ENCODE assay signal across 26 cellular contexts in the genomic region with DNA sequence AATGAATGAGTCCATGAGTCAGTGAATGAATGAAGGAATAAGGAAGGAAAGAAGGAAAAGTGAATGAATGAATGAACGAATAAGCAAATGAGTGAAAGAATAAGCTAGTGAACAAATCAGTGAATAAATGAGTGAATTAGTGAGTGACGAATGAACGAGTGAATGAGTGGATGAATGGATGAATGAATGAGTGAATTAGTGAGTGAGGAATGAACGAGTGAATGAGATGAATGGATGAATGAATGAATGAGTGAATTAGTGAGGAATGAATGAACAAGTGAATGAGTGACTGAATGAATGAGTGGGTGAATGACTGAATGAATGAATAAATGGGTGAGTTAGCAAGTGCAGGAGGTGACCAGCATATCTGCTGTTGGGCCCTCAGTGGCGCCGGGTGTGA. TPM values are rescaled to one million over a fixed set of nuclear protein-coding genes. Genes with fewer than 3 reads are reported as not detected.
"Had no signal": no experiment of that assay in that cellular context is flagged by ENCODE, and none has a peak within 500 bp of the region (broad histone marks: within the 10 kb centered on the region; RNA-seq: fewer than 3 reads in every experiment).

No MANE protein-coding gene starts in this region.

- H3K27me3 ChIP-seq: cardiac muscle cell, foreskin keratinocyte had no signal

- H3K36me3 Mint-ChIP-seq: activated CD4-positive, alpha-beta memory T cell treated with anti-CD3 and anti-CD28 coated beads for 36 hours; activated CD8-positive, alpha-beta memory T cell treated with anti-CD3 and anti-CD28 coated beads, Interleukin-2, amount 10 ng/mL, durations not matched to agents 7 days and 5 days; activated naive CD8-positive, alpha-beta T cell treated with anti-CD3 and anti-CD28 coated beads, Interleukin-2, amount 10 ng/mL, durations not matched to agents 7 days and 5 days; stimulated activated naive B cell treated with anti-CD40 and anti-IgM and Interleukin-4, amounts not matched to agents 10 μg/mL and 1 μg/mL and 100 μg/mL, for 72 hours had no signal

- H3K27me3 Mint-ChIP-seq: activated B cell treated with CpG ODN at 0.5 μM for 24 hours; activated naive CD8-positive, alpha-beta T cell treated with anti-CD3 and anti-CD28 coated beads, Interleukin-2, amount 10 ng/mL, durations not matched to agents 7 days and 5 days had no signal

- H3K27ac ChIP-seq: cardiac muscle cell, dorsolateral prefrontal cortex, foreskin keratinocyte, lower lobe of right lung, thoracic aorta, upper lobe of right lung had no signal

- DNase-seq: activated B cell treated with CpG ODN at 0.5 μM for 24 hours; activated CD4-positive, alpha-beta memory T cell treated with anti-CD3 and anti-CD28 coated beads for 36 hours; activated CD4-positive, alpha-beta T cell treated with anti-CD3 and anti-CD28 coated beads for 4 hours; activated CD8-positive, alpha-beta memory T cell treated with anti-CD3 and anti-CD28 coated beads, Interleukin-2, amount 10 ng/mL, durations not matched to agents 7 days and 5 days; activated naive CD8-positive, alpha-beta T cell treated with anti-CD3 and anti-CD28 coated beads, Interleukin-2, amount 10 ng/mL, durations not matched to agents 7 days and 5 days; amygdala; dorsolateral prefrontal cortex; endodermal cell; foreskin keratinocyte; hypothalamus; islet precursor cell; lower lobe of right lung; occipital lobe; posterior cingulate gyrus; spleen; stimulated activated CD4-positive, alpha-beta T cell treated with anti-CD3 and anti-CD28 coated beads, Interleukin-4, amount 100 ng/mL, for 4 hours; stimulated activated naive B cell treated with anti-CD40 and anti-IgM and Interleukin-4, amounts not matched to agents 10 μg/mL and 1 μg/mL and 100 μg/mL, for 72 hours; upper lobe of right lung had no signal

- H3K9me3 Mint-ChIP-seq: activated B cell treated with CpG ODN at 0.5 μM for 24 hours; activated CD4-positive, alpha-beta memory T cell treated with anti-CD3 and anti-CD28 coated beads for 36 hours; activated naive CD8-positive, alpha-beta T cell treated with anti-CD3 and anti-CD28 coated beads, Interleukin-2, amount 10 ng/mL, durations not matched to agents 7 days and 5 days; endodermal cell; nephron; stimulated activated naive B cell treated with anti-CD40 and anti-IgM and Interleukin-4, amounts not matched to agents 10 μg/mL and 1 μg/mL and 100 μg/mL, for 72 hours; T-helper 2 cell treated with Interferon-gamma antibody and Interleukin-4, amounts not matched to agents 5 μg/mL and 100 μg/mL, for 36 hours had no signal

- ATAC-seq: activated CD8-positive, alpha-beta memory T cell treated with anti-CD3 and anti-CD28 coated beads, Interleukin-2, amount 10 ng/mL, durations not matched to agents 7 days and 5 days; foreskin keratinocyte; left colon; lower lobe of right lung; upper lobe of right lung had no signal

- H3K4me3 Mint-ChIP-seq: activated B cell treated with CpG ODN at 0.5 μM for 24 hours; activated CD4-positive, alpha-beta memory T cell treated with anti-CD3 and anti-CD28 coated beads for 36 hours; activated CD8-positive, alpha-beta memory T cell treated with anti-CD3 and anti-CD28 coated beads, Interleukin-2, amount 10 ng/mL, durations not matched to agents 7 days and 5 days; activated naive CD8-positive, alpha-beta T cell treated with anti-CD3 and anti-CD28 coated beads, Interleukin-2, amount 10 ng/mL, durations not matched to agents 7 days and 5 days; endodermal cell; nephron; T-helper 2 cell treated with Interferon-gamma antibody and Interleukin-4, amounts not matched to agents 5 μg/mL and 100 μg/mL, for 36 hours had no signal

- H3K4me3 ChIP-seq: cardiac muscle cell, dorsolateral prefrontal cortex, lower lobe of right lung, thoracic aorta, upper lobe of right lung had no signal

- H3K9me3 ChIP-seq: lower lobe of right lung, spleen, thoracic aorta, upper lobe of right lung had no signal

- H3K4me1 Mint-ChIP-seq: activated naive CD8-positive, alpha-beta T cell treated with anti-CD3 and anti-CD28 coated beads, Interleukin-2, amount 10 ng/mL, durations not matched to agents 7 days and 5 days had no signal

- H3K4me1 ChIP-seq: foreskin keratinocyte had no signal

- H3K36me3 ChIP-seq: cardiac muscle cell, lower lobe of right lung, spleen, thoracic aorta, upper lobe of right lung had no signal

- H3K27ac Mint-ChIP-seq: activated B cell treated with CpG ODN at 0.5 μM for 24 hours; activated CD4-positive, alpha-beta memory T cell treated with anti-CD3 and anti-CD28 coated beads for 36 hours; activated CD8-positive, alpha-beta memory T cell treated with anti-CD3 and anti-CD28 coated beads, Interleukin-2, amount 10 ng/mL, durations not matched to agents 7 days and 5 days; activated naive CD8-positive, alpha-beta T cell treated with anti-CD3 and anti-CD28 coated beads, Interleukin-2, amount 10 ng/mL, durations not matched to agents 7 days and 5 days; endodermal cell; stimulated activated naive B cell treated with anti-CD40 and anti-IgM and Interleukin-4, amounts not matched to agents 10 μg/mL and 1 μg/mL and 100 μg/mL, for 72 hours; T-helper 2 cell treated with Interferon-gamma antibody and Interleukin-4, amounts not matched to agents 5 μg/mL and 100 μg/mL, for 36 hours had no signal

RNA-seq across cellular contexts. Expression of a gene that starts 3.8 kb away (rescaled TPM):
- total RNA-seq: activated CD4-positive, alpha-beta memory T cell treated with anti-CD3 and anti-CD28 coated beads for 36 hours; activated CD8-positive, alpha-beta memory T cell treated with anti-CD3 and anti-CD28 coated beads, Interleukin-2, amount 10 ng/mL, durations not matched to agents 7 days and 5 days; activated naive CD8-positive, alpha-beta T cell treated with anti-CD3 and anti-CD28 coated beads, Interleukin-2, amount 10 ng/mL, durations not matched to agents 7 days and 5 days; cardiac muscle cell; dorsolateral prefrontal cortex; endodermal cell; epithelial cell of proximal tubule; fibroblast of lung; lower lobe of right lung; occipital lobe; renal cortical epithelial cell; thoracic aorta; upper lobe of right lung had no signal

RNA-seq across cellular contexts. Expression of a gene that starts 6.6 kb away (rescaled TPM):
- total RNA-seq: cardiac muscle cell, epithelial cell of proximal tubule had no signal
